Comparison of ENCODE assay signal across 1 cellular context in genomic region chr6:157442296-157442695, GRCh38.
TF ChIP-seq lines count a peak whose summit lies in the region.

No MANE protein-coding gene starts in this region.

TF ChIP-seq in GM23338, 12 proteins besides CTCF, POLR2A, EP300 and RAD21 (continued from another document):
- TF ChIP-seq REST (IDR thresholded peaks at IDR 0.05; ENCODE audit: unreplicated experiment) (no peak), ZNF462 (CRISPR knock-in tag; IDR thresholded peaks at IDR 0.05) (no peak), POLR2AphosphoS5 (IDR thresholded peaks at IDR 0.05; ENCODE audit: low read depth) (no peak)
